In genomic region chr16:57384248-57385070, GRCh38 we compare ENCODE assay signal across 12 cellular contexts. TPM values are rescaled to one million over a fixed set of nuclear protein-coding genes. Genes with fewer than 3 reads are reported as not detected.
DNase-seq lines count a peak whose midpoint lies in the region; ATAC-seq and TF ChIP-seq lines count a peak whose summit lies in the region.
"Had no signal": no experiment of that assay in that cellular context is flagged by ENCODE, and none has a peak within 500 bp of the region (broad histone marks: within the 10 kb centered on the region; RNA-seq: fewer than 3 reads in every experiment).

No MANE protein-coding gene starts in this region.

- no peaks in the 10 kb centered on the region for H3K36me3 ChIP-seq in Panc1 (ENCODE audit: control insufficient read depth, insufficient read depth, low read length)
- peaks cover 7% of the 10 kb centered on the region for H3K36me3 ChIP-seq in left ventricle myocardium inferior

- H3K4me3 ChIP-seq in Panc1 (ENCODE audit: low read depth in 2 of 2, low read length in 2 of 2), result no peak overlapping the region
- no peak overlapping the region for H3K4me3 ChIP-seq in left ventricle myocardium inferior
- H3K4me3 ChIP-seq: testis had no signal

- H3K27me3 Mint-ChIP-seq in stimulated activated memory B cell treated with anti-CD40 and anti-IgM and Interleukin-4, amounts not matched to agents 10 μg/mL and 1 μg/mL and 100 μg/mL, for 72 hours, result no peaks in the 10 kb centered on the region
- H3K27me3 Mint-ChIP-seq: activated CD8-positive, alpha-beta memory T cell treated with anti-CD3 and anti-CD28 coated beads, Interleukin-2, amount 10 ng/mL, durations not matched to agents 7 days and 5 days; activated naive CD8-positive, alpha-beta T cell treated with anti-CD3 and anti-CD28 coated beads for 36 hours had no signal

- peak overlapping the region; percentile 91 for H3K27ac Mint-ChIP-seq in stimulated activated memory B cell treated with anti-CD40 and anti-IgM and Interleukin-4, amounts not matched to agents 10 μg/mL and 1 μg/mL and 100 μg/mL, for 72 hours
- H3K27ac Mint-ChIP-seq: activated CD8-positive, alpha-beta memory T cell treated with anti-CD3 and anti-CD28 coated beads, Interleukin-2, amount 10 ng/mL, durations not matched to agents 7 days and 5 days; activated naive CD8-positive, alpha-beta T cell treated with anti-CD3 and anti-CD28 coated beads for 36 hours had no signal

- H3K27me3 ChIP-seq in Panc1 (ENCODE audit: control insufficient read depth, insufficient read depth, low read length), result no peaks in the 10 kb centered on the region
- no peaks in the 10 kb centered on the region for H3K27me3 ChIP-seq in left ventricle myocardium inferior (ENCODE audit: low read depth)
- H3K27me3 ChIP-seq: testis had no signal

- H3K4me3 Mint-ChIP-seq in stimulated activated memory B cell treated with anti-CD40 and anti-IgM and Interleukin-4, amounts not matched to agents 10 μg/mL and 1 μg/mL and 100 μg/mL, for 72 hours, result peak overlapping the region; percentile 30
- H3K4me3 Mint-ChIP-seq: activated CD8-positive, alpha-beta memory T cell treated with anti-CD3 and anti-CD28 coated beads, Interleukin-2, amount 10 ng/mL, durations not matched to agents 7 days and 5 days; activated naive CD8-positive, alpha-beta T cell treated with anti-CD3 and anti-CD28 coated beads for 36 hours; neural crest cell had no signal

- H3K4me1 Mint-ChIP-seq in stimulated activated memory B cell treated with anti-CD40 and anti-IgM and Interleukin-4, amounts not matched to agents 10 μg/mL and 1 μg/mL and 100 μg/mL, for 72 hours, result peaks cover 88% of the 10 kb centered on the region

- intact Hi-C loops in Panc1 (cut with micrococcal nuclease; ENCODE audit: unreplicated experiment), result no loop called here
- intact Hi-C loops in left ventricle myocardium inferior (cut with micrococcal nuclease), result no loop called here

- no peak overlapping the region for H3K27ac ChIP-seq in Panc1 (ENCODE audit: low read length)
- peak overlapping the region; percentile 71 for H3K27ac ChIP-seq in left ventricle myocardium inferior (replicated peaks)

- peak; percentile 65 for DNase-seq in KBM-7
- DNase-seq in Panc1 (ENCODE audit: low read depth, low spot score), result no peak
- no peak for DNase-seq in left ventricle myocardium inferior
- no peak for DNase-seq in activated naive CD4-positive, alpha-beta T cell (lab: John Stamatoyannopoulos, UW)
- no peak for DNase-seq in GF-D8 (lab: John Stamatoyannopoulos, UW)
- DNase-seq: activated CD8-positive, alpha-beta memory T cell treated with anti-CD3 and anti-CD28 coated beads, Interleukin-2, amount 10 ng/mL, durations not matched to agents 7 days and 5 days; activated naive CD8-positive, alpha-beta T cell treated with anti-CD3 and anti-CD28 coated beads for 36 hours; cortex of kidney had no signal

- H3K9me3 ChIP-seq in Panc1 (ENCODE audit: control insufficient read depth, insufficient read depth, low read depth, low read length) (no peaks in the 10 kb centered on the region), left ventricle myocardium inferior (replicated peaks) (no peaks in the 10 kb centered on the region)
- H3K9me3 ChIP-seq: testis had no signal

- in situ Hi-C loops in KBM-7 (cut with MboI; ENCODE audit: low pct_unique_long_range_greater_than_20kb, low sequenced_read_pairs) (no loop called here), Panc1 (cut with HindIII; ENCODE audit: low pct_unique_long_range_greater_than_20kb, low sequenced_read_pairs) (no loop called here)

- no peak for ATAC-seq in Panc1
- peak; percentile 53 for ATAC-seq in stimulated activated memory B cell treated with anti-CD40 and anti-IgM and Interleukin-4, amounts not matched to agents 10 μg/mL and 1 μg/mL and 100 μg/mL, for 72 hours
- no peak for ATAC-seq in GM21619 (IDR thresholded peaks at IDR 0.05; ENCODE audit: unreplicated experiment)
- ATAC-seq: activated CD8-positive, alpha-beta memory T cell treated with anti-CD3 and anti-CD28 coated beads, Interleukin-2, amount 10 ng/mL, durations not matched to agents 7 days and 5 days had no signal

- H3K36me3 Mint-ChIP-seq in stimulated activated memory B cell treated with anti-CD40 and anti-IgM and Interleukin-4, amounts not matched to agents 10 μg/mL and 1 μg/mL and 100 μg/mL, for 72 hours, result no peaks in the 10 kb centered on the region
- H3K36me3 Mint-ChIP-seq: activated CD8-positive, alpha-beta memory T cell treated with anti-CD3 and anti-CD28 coated beads, Interleukin-2, amount 10 ng/mL, durations not matched to agents 7 days and 5 days; activated naive CD8-positive, alpha-beta T cell treated with anti-CD3 and anti-CD28 coated beads for 36 hours had no signal

- TF ChIP-seq CTCF in Panc1 (IDR thresholded peaks at IDR 0.05) (no peak), left ventricle myocardium inferior (IDR thresholded peaks at IDR 0.05; ENCODE audit: borderline replicate concordance) (no peak)

- CTCF ChIA-PET in Panc1 (lab: Charles Lee), result no interaction called here

- TSS peak; percentile 70 for BruUV-seq in Panc1 (replicated peaks; lab: Mats Ljungman, UMichigan)

- H3K9me3 Mint-ChIP-seq in stimulated activated memory B cell treated with anti-CD40 and anti-IgM and Interleukin-4, amounts not matched to agents 10 μg/mL and 1 μg/mL and 100 μg/mL, for 72 hours, result peaks cover 4% of the 10 kb centered on the region
- H3K9me3 Mint-ChIP-seq: activated naive CD8-positive, alpha-beta T cell treated with anti-CD3 and anti-CD28 coated beads for 36 hours; neural crest cell had no signal

- H3K4me1 ChIP-seq in Panc1 (ENCODE audit: control insufficient read depth, insufficient read depth, low read length) (peaks cover 8% of the 10 kb centered on the region), left ventricle myocardium inferior (peaks cover 81% of the 10 kb centered on the region)

- POLR2A ChIA-PET in Panc1 (lab: Charles Lee), result no interaction called here

RNA-seq across cellular contexts. Expression of gene CX3CL1, which starts 12.2 kb away (rescaled TPM):
- total RNA-seq in Panc1 (2021; ENCODE audit: unreplicated experiment) (21.8 TPM), left ventricle myocardium inferior (11.7 TPM)
- polyA plus RNA-seq in Panc1 (2012; ENCODE audit: insufficient read length), result 34.8 TPM
- total RNA-seq: activated CD8-positive, alpha-beta memory T cell treated with anti-CD3 and anti-CD28 coated beads, Interleukin-2, amount 10 ng/mL, durations not matched to agents 7 days and 5 days had no signal

RNA-seq across cellular contexts. Expression of gene CCL17, which starts 20.1 kb away (rescaled TPM):
- total RNA-seq in Panc1 (2021; ENCODE audit: unreplicated experiment), result not detected
- polyA plus RNA-seq in Panc1 (2012; ENCODE audit: insufficient read length), result not detected
- total RNA-seq in left ventricle myocardium inferior, result not detected
- total RNA-seq: activated naive CD8-positive, alpha-beta T cell treated with anti-CD3 and anti-CD28 coated beads for 36 hours; neural crest cell had no signal

RNA-seq across cellular contexts. Expression of gene CCL22, which starts 25.9 kb away (rescaled TPM):
- total RNA-seq in Panc1 (2021; ENCODE audit: unreplicated experiment) (0.39 TPM), left ventricle myocardium inferior (not detected)
- not detected for polyA plus RNA-seq in Panc1 (2012; ENCODE audit: insufficient read length)
- total RNA-seq: neural crest cell, testis had no signal
